ENCODE assay signal across 30 cellular contexts in the genomic region with DNA sequence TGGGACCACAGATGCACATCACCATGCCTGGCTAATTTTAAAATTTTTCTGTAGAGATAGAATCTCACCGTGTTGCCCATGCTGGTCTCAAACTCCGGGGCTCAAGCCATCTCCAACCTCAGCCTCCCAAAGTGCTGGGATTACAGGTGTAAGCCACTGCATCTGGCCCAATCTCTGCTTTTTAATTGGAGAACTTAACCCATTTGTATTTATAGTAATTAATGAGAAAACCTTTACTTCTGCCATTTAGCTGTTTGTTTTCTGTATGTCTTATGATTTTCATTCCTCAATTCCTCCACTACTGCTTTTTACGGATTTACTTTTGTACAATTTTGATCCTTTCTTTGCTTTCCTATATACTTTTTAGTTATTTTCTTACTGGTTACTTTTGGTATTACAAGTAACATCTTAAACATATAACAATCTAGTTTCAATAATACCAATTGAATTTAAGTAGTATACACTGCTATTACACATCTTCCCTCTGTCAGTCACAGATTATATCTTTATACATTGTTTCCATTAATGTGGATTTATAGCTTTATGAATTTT.
"Had no signal": no experiment of that assay in that cellular context is flagged by ENCODE, and none has a peak within 500 bp of the region (broad histone marks: within the 10 kb centered on the region; RNA-seq: fewer than 3 reads in every experiment).

No MANE protein-coding gene starts in this region.

- FAIRE-seq: kidney had no signal

- ATAC-seq: activated CD4-positive, alpha-beta T cell treated with anti-CD3 and anti-CD28 coated beads for 36 hours; heart left ventricle; left colon; sciatic nerve; stimulated activated naive CD8-positive, alpha-beta T cell treated with anti-CD3 and anti-CD28 coated beads, Interleukin-15, Interleukin-2, amounts not matched to agents 100 U/mL and 50 U/mL, for 24 hours had no signal

- H3K4me3 Mint-ChIP-seq: activated CD4-positive, alpha-beta T cell treated with anti-CD3 and anti-CD28 coated beads for 36 hours; activated T-helper 1 cell treated with anti-CD3 and anti-CD28 coated beads, Interleukin-12 subunit alpha, Interleukin-12 subunit beta, Interleukin-2, Interleukin-4 antibody, amounts not matched to agents 30 ng/mL and 10 ng/mL and 1 ng/mL, durations not matched to agents 14 hours and 24 hours and 36 hours; immature natural killer cell; naive B cell; nephron progenitor cell; T-helper 2 cell treated with Interferon-gamma antibody and Interleukin-4, amounts not matched to agents 5 μg/mL and 100 μg/mL, for 36 hours had no signal

- H3K36me3 ChIP-seq: ovary, uterus had no signal

- H3K9me3 ChIP-seq: ovary, prostate gland, testis had no signal

- H3K27ac ChIP-seq: breast epithelium, heart left ventricle, ovary, prostate gland, skin epidermis, testis, uterus had no signal

- H3K4me1 Mint-ChIP-seq: activated CD4-positive, alpha-beta T cell treated with anti-CD3 and anti-CD28 coated beads for 36 hours; naive B cell; nephron progenitor cell had no signal

- DNase-seq: activated CD4-positive, alpha-beta T cell treated with anti-CD3 and anti-CD28 coated beads for 36 hours; activated CD4-positive, CD25-positive, alpha-beta regulatory T cell; activated T-cell treated with anti-CD3 and anti-CD28 coated beads for 4 hours; central memory CD4-positive, alpha-beta T cell; dermis blood vessel endothelial cell; effector CD4-positive, alpha-beta T cell; erythroblast; hypothalamus; immature natural killer cell; left colon; mammary epithelial cell; naive B cell; nephron progenitor cell; ovary; retina; stimulated activated CD4-positive, alpha-beta T cell treated with anti-CD3 and anti-CD28 coated beads, Interleukin-12 subunit alpha, Interleukin-12 subunit beta, amount 100 ng/mL, for 4 hours; stimulated activated CD4-positive, alpha-beta T cell treated with anti-CD3 and anti-CD28 coated beads, Interleukin-4, amount 100 ng/mL, for 1 hour; stimulated activated naive CD8-positive, alpha-beta T cell treated with anti-CD3 and anti-CD28 coated beads, Interleukin-15, Interleukin-2, amounts not matched to agents 100 U/mL and 50 U/mL, for 24 hours; testis; trophoblast cell; uterus had no signal

- H3K27ac Mint-ChIP-seq: activated CD4-positive, alpha-beta T cell treated with anti-CD3 and anti-CD28 coated beads for 36 hours; activated naive CD4-positive, alpha-beta T cell treated with anti-CD3 and anti-CD28 coated beads, Interleukin-2, amount 50 U/mL, for 72 hours; activated T-helper 1 cell treated with anti-CD3 and anti-CD28 coated beads, Interleukin-12 subunit alpha, Interleukin-12 subunit beta, Interleukin-2, Interleukin-4 antibody, amounts not matched to agents 30 ng/mL and 10 ng/mL and 1 ng/mL, durations not matched to agents 14 hours and 24 hours and 36 hours; naive B cell; nephron progenitor cell; T-helper 2 cell treated with Interferon-gamma antibody and Interleukin-4, amounts not matched to agents 5 μg/mL and 100 μg/mL, for 36 hours had no signal

- H3K4me1 ChIP-seq: breast epithelium, prostate gland, testis, uterus had no signal

- H3K27me3 Mint-ChIP-seq: activated CD4-positive, alpha-beta T cell treated with anti-CD3 and anti-CD28 coated beads for 36 hours; naive B cell had no signal

- H3K4me3 ChIP-seq: breast epithelium, heart left ventricle, ovary, prostate gland, skin epidermis, testis, uterus had no signal
